ENCODE assay signal across 1 cellular context in genomic region chr2:168404764-168405163, GRCh38.
TF ChIP-seq lines count a peak whose summit lies in the region.

No MANE protein-coding gene starts in this region.

TF ChIP-seq in GM12878, 131 proteins besides CTCF, POLR2A, EP300 and RAD21 (continued from another document):
- TF ChIP-seq ZBTB4 (CRISPR knock-in tag; IDR thresholded peaks at IDR 0.05) (no peak), TCF12 (IDR thresholded peaks at IDR 0.05; ENCODE audit: low read depth, low read length) (no peak), CHD2 (IDR thresholded peaks at IDR 0.05; ENCODE audit: borderline replicate concordance, low read depth, low read length) (no peak), EZH2 (IDR thresholded peaks at IDR 0.05; ENCODE audit: borderline replicate concordance, control insufficient read depth, low read depth, low read length) (no peak), ATF3 (IDR thresholded peaks at IDR 0.05; ENCODE audit: borderline replicate concordance, extremely low read depth, low read depth, low read length) (no peak), MTA2 (IDR thresholded peaks at IDR 0.05; ENCODE audit: low read depth) (no peak)
TF ChIP-seq in GM12878: peak in this region for 0.
